Comparison of ENCODE assay signal across 1 cellular context in genomic region chr3:124924741-124925140, GRCh38.
A peak's percentile ranks its signal among the peaks of the same experiment; 100 is the strongest.
TF ChIP-seq lines count a peak whose summit lies in the region.

No MANE protein-coding gene starts in this region.

TF ChIP-seq in IMR-90, 13 proteins besides CTCF, POLR2A, EP300 and RAD21 (continued from another document):
- peak; percentile 37 for TF ChIP-seq NFE2L2 (IDR thresholded peaks at IDR 0.05; ENCODE audit: low read depth, low read length)
- TF ChIP-seq MAZ (IDR thresholded peaks at IDR 0.05; ENCODE audit: borderline replicate concordance, low read depth, low read length), result no peak
- no peak for TF ChIP-seq MXI1 (IDR thresholded peaks at IDR 0.05; ENCODE audit: borderline replicate concordance, low read depth, low read length)
- TF ChIP-seq RFX5 (IDR thresholded peaks at IDR 0.05; ENCODE audit: low read depth, low read length), result no peak
- 0 out of 2 replicates have a peak, but pooled peaks have one; percentile 41 for TF ChIP-seq CEBPB (IDR thresholded peaks at IDR 0.05; ENCODE audit: low read depth, low read length)
- TF ChIP-seq, protein P1, sequence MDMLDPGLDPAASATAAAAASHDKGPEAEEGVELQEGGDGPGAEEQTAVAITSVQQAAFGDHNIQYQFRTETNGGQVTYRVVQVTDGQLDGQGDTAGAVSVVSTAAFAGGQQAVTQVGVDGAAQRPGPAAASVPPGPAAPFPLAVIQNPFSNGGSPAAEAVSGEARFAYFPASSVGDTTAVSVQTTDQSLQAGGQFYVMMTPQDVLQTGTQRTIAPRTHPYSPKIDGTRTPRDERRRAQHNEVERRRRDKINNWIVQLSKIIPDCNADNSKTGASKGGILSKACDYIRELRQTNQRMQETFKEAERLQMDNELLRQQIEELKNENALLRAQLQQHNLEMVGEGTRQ (IDR thresholded peaks at IDR 0.05; ENCODE audit: low read depth, low read length), result no peak
- no peak for TF ChIP-seq FOS (IDR thresholded peaks at IDR 0.05; ENCODE audit: low read depth, low read length)
- TF ChIP-seq CHD1 (IDR thresholded peaks at IDR 0.05; ENCODE audit: low read depth, low read length), result no peak
TF ChIP-seq in IMR-90: peak in this region for 2.
